8 cellular contexts compared by ENCODE assay signal in genomic region chr3:46947981-46948791, GRCh38. TPM values are rescaled to one million over a fixed set of nuclear protein-coding genes. Genes with fewer than 3 reads are reported as not detected.
DNase-seq lines count a peak whose midpoint lies in the region; ATAC-seq and TF ChIP-seq lines count a peak whose summit lies in the region.

No MANE protein-coding gene starts in this region.

- intact Hi-C loops in activated CD4-positive, alpha-beta T cell treated with anti-CD3 and anti-CD28 coated beads for 36 hours (cut with DNase I, micrococcal nuclease): loop anchor here in 1 of 2 experiments (1.0 kb wide), 1 partner anchor 11 kb away; no protein-coding TSS in a partner anchor

- H3K36me3 ChIP-seq in Loucy (ENCODE audit: insufficient read depth, low read length): peaks cover 13% of the 10 kb centered on the region

- H3K9me3 ChIP-seq in Loucy (ENCODE audit: insufficient read depth, low read depth, low read length): no peaks in the 10 kb centered on the region

- H3K4me3 ChIP-seq in Loucy (ENCODE audit: low read length, poor library complexity, severe bottlenecking) (peak overlapping the region; percentile 50), coronary artery (no peak overlapping the region)

- peaks cover 97% of the 10 kb centered on the region for H3K79me2 ChIP-seq in Loucy (ENCODE audit: insufficient read depth, low read length)

- peaks cover 21% of the 10 kb centered on the region for H4K20me1 ChIP-seq in Loucy (ENCODE audit: insufficient read depth, low read length, poor library complexity, severe bottlenecking)

- H3K9ac ChIP-seq in Loucy (ENCODE audit: low read depth, low read length, poor library complexity, severe bottlenecking): peak overlapping the region; percentile 66

- TF ChIP-seq CTCF in Loucy (conservative IDR thresholded peaks at IDR 0.05; ENCODE audit: low read length) (no peak), coronary artery (IDR thresholded peaks at IDR 0.05) (no peak), neural crest cell (conservative IDR thresholded peaks at IDR 0.05) (no peak), GM13977 (IDR thresholded peaks at IDR 0.05; ENCODE audit: extremely low read depth, insufficient read depth, missing control alignments) (no peak)

- peak overlapping the region; percentile 62 for H3K4me3 Mint-ChIP-seq in activated CD4-positive, alpha-beta T cell treated with anti-CD3 and anti-CD28 coated beads for 36 hours
- no peak overlapping the region for H3K4me3 Mint-ChIP-seq in neural crest cell

- H3K36me3 Mint-ChIP-seq in activated CD4-positive, alpha-beta T cell treated with anti-CD3 and anti-CD28 coated beads for 36 hours (ENCODE audit: low read depth): peaks cover 29% of the 10 kb centered on the region
- peaks cover 8% of the 10 kb centered on the region for H3K36me3 Mint-ChIP-seq in neural crest cell (ENCODE audit: low read depth)

- DNase-seq in activated CD4-positive, alpha-beta T cell treated with anti-CD3 and anti-CD28 coated beads for 36 hours: peak; percentile 77
- no peak for DNase-seq in coronary artery (ENCODE audit: low spot score)
- no peak for DNase-seq in neural crest cell (ENCODE audit: low read depth, low spot score)
- DNase-seq in ureter (ENCODE audit: low spot score): peak; percentile 85
- no peak for DNase-seq in GM13977 (ENCODE audit: low spot score)
- no peak for DNase-seq in inferior parietal cortex (ENCODE audit: extremely low spot score)

- H3K27ac ChIP-seq in coronary artery: peak overlapping the region; percentile 3 to 28

- peaks cover 20% of the 10 kb centered on the region; the same call in 1 of the 2 replicates for H3F3A ChIP-seq in Loucy (ENCODE audit: low read depth)

- H3K27me3 ChIP-seq in Loucy (ENCODE audit: insufficient read depth, low read length, poor library complexity, severe bottlenecking): no peaks in the 10 kb centered on the region

- H3K27ac Mint-ChIP-seq in activated CD4-positive, alpha-beta T cell treated with anti-CD3 and anti-CD28 coated beads for 36 hours: peak overlapping the region; percentile 92
- H3K27ac Mint-ChIP-seq in neural crest cell (ENCODE audit: unreplicated experiment): peak overlapping the region; percentile 30

- CTCF ChIA-PET in activated CD4-positive, alpha-beta T cell treated with anti-CD3 and anti-CD28 coated beads for 36 hours (lab: Charles Lee): interaction anchor here (0.5 to 2.3 kb wide), 3 partner anchors 10 to 839 kb away, joined by 3 to 13 read pairs (median 5); no protein-coding TSS in a partner anchor

- H3K9me3 Mint-ChIP-seq in activated CD4-positive, alpha-beta T cell treated with anti-CD3 and anti-CD28 coated beads for 36 hours (ENCODE audit: low read depth): no peaks in the 10 kb centered on the region
- no peaks in the 10 kb centered on the region for H3K9me3 Mint-ChIP-seq in neural crest cell

- H3K4me2 ChIP-seq in Loucy (ENCODE audit: low read depth, low read length, poor library complexity, severe bottlenecking): peak overlapping the region; percentile 84

- in situ Hi-C loops in GM13977 (cut with MboI; ENCODE audit: low pct_unique_long_range_greater_than_20kb, low sequenced_read_pairs, unreplicated experiment): no loop called here

- peaks cover 70% of the 10 kb centered on the region for H3K4me1 ChIP-seq in Loucy (ENCODE audit: insufficient read depth, low read length, poor library complexity, severe bottlenecking)

- peak; percentile 81 for ATAC-seq in activated CD4-positive, alpha-beta T cell treated with anti-CD3 and anti-CD28 coated beads for 36 hours
- ATAC-seq in HG02885 (IDR thresholded peaks at IDR 0.05; ENCODE audit: poor library complexity, unreplicated experiment): no peak

- H3K4me1 Mint-ChIP-seq in activated CD4-positive, alpha-beta T cell treated with anti-CD3 and anti-CD28 coated beads for 36 hours: peaks cover 80% of the 10 kb centered on the region
- H3K4me1 Mint-ChIP-seq in neural crest cell: peaks cover 39% of the 10 kb centered on the region

- H2AFZ ChIP-seq in Loucy (ENCODE audit: low read length): no peak overlapping the region

- no peaks in the 10 kb centered on the region for H3K27me3 Mint-ChIP-seq in activated CD4-positive, alpha-beta T cell treated with anti-CD3 and anti-CD28 coated beads for 36 hours
- no peaks in the 10 kb centered on the region for H3K27me3 Mint-ChIP-seq in neural crest cell (ENCODE audit: low read depth)

- POLR2A ChIA-PET in activated CD4-positive, alpha-beta T cell treated with anti-CD3 and anti-CD28 coated beads for 36 hours (lab: Charles Lee): interaction anchor here (0.6 to 1.7 kb wide), 3 partner anchors 12 to 31 kb away, joined by 4 to 15 read pairs (median 8); partner anchors contain the start of gene NBEAL2

- no peaks in the 10 kb centered on the region for H3K9me2 ChIP-seq in Loucy (replicated peaks; ENCODE audit: low read depth, low read length)

RNA-seq across cellular contexts. Expression of gene CCDC12, which starts 28.4 kb away (rescaled TPM):
- 10 to 100 TPM; 45.4 to 47.8 TPM for total RNA-seq in activated CD4-positive, alpha-beta T cell treated with anti-CD3 and anti-CD28 coated beads for 36 hours
- total RNA-seq in neural crest cell (53.2 and 54.3 TPM in 2 replicates), ureter (72.0 TPM)

RNA-seq across cellular contexts. Expression of gene NBEAL2, which starts 31.3 kb away (rescaled TPM):
- total RNA-seq in activated CD4-positive, alpha-beta T cell treated with anti-CD3 and anti-CD28 coated beads for 36 hours: 10 to 100 TPM; 83.4 to 84.9 TPM
- total RNA-seq in neural crest cell: 24.6 and 25.2 TPM in 2 replicates
- total RNA-seq in ureter: 122 TPM

Comparison
In these comparisons a context has a peak if more than half of its experiments do, and no peak if none do; other contexts are left out.
1. DNase-seq: peak in activated CD4-positive, alpha-beta T cell treated with anti-CD3 and anti-CD28 coated beads for 36 hours (single experiment) and ureter (single experiment); none in coronary artery (single experiment), neural crest cell (single experiment), GM13977 (single experiment) and inferior parietal cortex (single experiment).